1 cellular context compared by ENCODE assay signal in the genomic region with DNA sequence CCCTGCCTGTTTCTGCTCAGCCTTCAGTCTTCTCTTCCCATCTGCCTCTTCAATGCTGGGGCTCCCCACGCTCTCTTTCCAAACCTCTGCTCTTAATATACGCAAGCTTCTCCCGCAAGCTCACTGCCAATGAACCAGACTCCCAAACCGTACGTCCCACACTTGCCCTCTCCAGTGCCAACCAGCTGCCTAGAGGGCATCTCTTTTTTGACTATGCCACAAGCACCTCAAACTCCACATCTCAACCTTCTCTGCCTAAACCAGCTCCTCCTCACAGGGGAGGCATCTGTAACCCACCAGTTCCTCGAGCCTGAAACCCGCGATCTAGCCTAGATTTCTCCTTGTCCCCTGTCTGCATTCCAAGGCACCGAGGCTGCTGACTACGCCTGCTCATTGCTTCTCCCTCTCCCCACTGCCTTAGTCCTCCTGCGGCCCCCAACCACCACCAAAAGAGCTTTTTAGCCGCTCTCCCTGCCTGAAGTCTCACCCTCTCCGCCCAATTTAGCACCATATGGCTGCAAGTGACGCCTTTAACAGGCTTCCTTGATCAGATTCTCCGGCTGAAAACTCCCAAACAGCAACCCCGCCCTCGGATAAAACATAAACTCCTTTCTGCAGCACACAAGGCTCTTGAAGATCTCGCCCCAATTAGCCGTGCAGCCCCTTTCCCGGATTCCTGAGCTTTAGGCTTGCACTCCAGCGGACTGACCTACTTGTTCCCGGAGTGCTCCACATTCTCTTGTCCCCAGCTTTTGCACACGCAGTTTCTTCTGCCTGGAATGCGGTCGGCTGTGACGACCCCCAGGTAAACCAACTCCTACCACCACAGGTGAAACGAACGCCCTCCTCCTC.
TF ChIP-seq lines count a peak whose summit lies in the region.

No MANE protein-coding gene starts in this region.

TF ChIP-seq in IMR-90, 13 proteins besides CTCF, POLR2A, EP300 and RAD21 (continued from another document):
- TF ChIP-seq SMC3 (IDR thresholded peaks at IDR 0.05; ENCODE audit: low read depth, low read length), result no peak
- TF ChIP-seq, protein P1, sequence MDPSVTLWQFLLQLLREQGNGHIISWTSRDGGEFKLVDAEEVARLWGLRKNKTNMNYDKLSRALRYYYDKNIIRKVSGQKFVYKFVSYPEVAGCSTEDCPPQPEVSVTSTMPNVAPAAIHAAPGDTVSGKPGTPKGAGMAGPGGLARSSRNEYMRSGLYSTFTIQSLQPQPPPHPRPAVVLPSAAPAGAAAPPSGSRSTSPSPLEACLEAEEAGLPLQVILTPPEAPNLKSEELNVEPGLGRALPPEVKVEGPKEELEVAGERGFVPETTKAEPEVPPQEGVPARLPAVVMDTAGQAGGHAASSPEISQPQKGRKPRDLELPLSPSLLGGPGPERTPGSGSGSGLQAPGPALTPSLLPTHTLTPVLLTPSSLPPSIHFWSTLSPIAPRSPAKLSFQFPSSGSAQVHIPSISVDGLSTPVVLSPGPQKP (IDR thresholded peaks at IDR 0.05; ENCODE audit: borderline replicate concordance, low read depth, low read length), result no peak
- TF ChIP-seq NFE2L2 (IDR thresholded peaks at IDR 0.05; ENCODE audit: low read depth, low read length), result no peak
- TF ChIP-seq CHD1 (IDR thresholded peaks at IDR 0.05; ENCODE audit: low read depth, low read length), result no peak
- TF ChIP-seq RFX5 (IDR thresholded peaks at IDR 0.05; ENCODE audit: low read depth, low read length), result no peak
- TF ChIP-seq BHLHE40 (IDR thresholded peaks at IDR 0.05; ENCODE audit: low read depth, low read length), result no peak
